10 cellular contexts compared by ENCODE assay signal in genomic region chr3:128788268-128788869, GRCh38.
DNase-seq lines count a peak whose midpoint lies in the region; ATAC-seq, FAIRE-seq and TF ChIP-seq lines count a peak whose summit lies in the region.
"Had no signal": no experiment of that assay in that cellular context is flagged by ENCODE, and none has a peak within 500 bp of the region (broad histone marks: within the 10 kb centered on the region; RNA-seq: fewer than 3 reads in every experiment).

No MANE protein-coding gene starts in this region.

- peaks cover 85% of the 10 kb centered on the region for H4K20me1 ChIP-seq in OCI-LY3 (ENCODE audit: insufficient read depth, low read length)
- H4K20me1 ChIP-seq in astrocyte (ENCODE audit: insufficient read depth, low read length) = peaks cover 94% of the 10 kb centered on the region

- peaks cover 47% of the 10 kb centered on the region for H3K4me1 Mint-ChIP-seq in astrocyte (ENCODE audit: low read depth, unreplicated experiment)

- intact Hi-C loops in spleen (cut with DNase I; ENCODE audit: low total_unique reads) = no loop called here

- no peak for TF ChIP-seq CTCF in OCI-LY3 (IDR thresholded peaks at IDR 0.05; ENCODE audit: low read depth, low read length)
- TF ChIP-seq CTCF in astrocyte (IDR thresholded peaks at IDR 0.05; ENCODE audit: insufficient read depth, low read depth, low read length) = no peak
- TF ChIP-seq CTCF in spleen (IDR thresholded peaks at IDR 0.05 in 8 of 11, conservative IDR thresholded peaks at IDR 0.05 in 3 of 11) = no peak

- H3K36me3 ChIP-seq in OCI-LY3 (replicated peaks; ENCODE audit: low read depth, low read length) = peaks cover 3% of the 10 kb centered on the region
- no peaks in the 10 kb centered on the region for H3K36me3 ChIP-seq in astrocyte (ENCODE audit: insufficient read depth, low read length)
- H3K36me3 ChIP-seq in spleen = no peaks in the 10 kb centered on the region
- H3K36me3 ChIP-seq in H7 (replicated peaks; ENCODE audit: control insufficient read depth, insufficient read depth, low read length) = no peaks in the 10 kb centered on the region

- 71 to 78% (median 75%) methylated on average over 5 of the region's 5 CpGs for WGBS in spleen, 5 donors

- TF ChIP-seq POLR2A in spleen (IDR thresholded peaks at IDR 0.05) = no peak

- H3K9me3 ChIP-seq in OCI-LY3 (ENCODE audit: insufficient read depth, low read length) (no peaks in the 10 kb centered on the region), astrocyte (ENCODE audit: insufficient read depth, low read depth, low read length) (no peaks in the 10 kb centered on the region), spleen (no peaks in the 10 kb centered on the region)

- no peaks in the 10 kb centered on the region for H3K27me3 ChIP-seq in OCI-LY3 (ENCODE audit: low read depth, low read length)
- H3K27me3 ChIP-seq in astrocyte (ENCODE audit: insufficient read depth, low read length) = no peaks in the 10 kb centered on the region
- H3K27me3 ChIP-seq in spleen (replicated peaks in 1 of 7) = no peaks in the 10 kb centered on the region
- H3K27me3 ChIP-seq in H7 (ENCODE audit: control insufficient read depth, insufficient read depth, low read length) = no peaks in the 10 kb centered on the region

- no peak overlapping the region for H2AFZ ChIP-seq in OCI-LY3 (ENCODE audit: low read depth, low read length)
- no peak overlapping the region for H2AFZ ChIP-seq in astrocyte (ENCODE audit: low read depth, low read length)

- no peak overlapping the region for H3K9ac ChIP-seq in OCI-LY3 (ENCODE audit: low read length)
- no peak overlapping the region for H3K9ac ChIP-seq in astrocyte (ENCODE audit: low read length)

- no peak overlapping the region for H3K27ac Mint-ChIP-seq in astrocyte (ENCODE audit: unreplicated experiment)

- no peak overlapping the region for H3K4me3 Mint-ChIP-seq in astrocyte (ENCODE audit: unreplicated experiment)

- peak; percentile 65 to 67 for ATAC-seq in activated CD4-positive, CD25-positive, alpha-beta regulatory T cell treated with anti-CD3 and anti-CD28 coated beads, Interleukin-2, amount 50 U/mL, for 24 hours
- ATAC-seq in GM18873 (IDR thresholded peaks at IDR 0.05; ENCODE audit: low FRiP score, unreplicated experiment) (no peak), HG03342 (IDR thresholded peaks at IDR 0.05; ENCODE audit: unreplicated experiment) (no peak)

- H3K9me3 Mint-ChIP-seq in astrocyte (ENCODE audit: unreplicated experiment) = no peaks in the 10 kb centered on the region

- no peak for FAIRE-seq in astrocyte (lab: Jason Lieb, UNC)

- H3K4me2 ChIP-seq in OCI-LY3 (ENCODE audit: low read length) = peak overlapping the region; percentile 26
- peak overlapping the region; percentile 27 for H3K4me2 ChIP-seq in astrocyte (ENCODE audit: low read length)

- peaks cover 93% of the 10 kb centered on the region for H3K79me2 ChIP-seq in OCI-LY3 (ENCODE audit: low read length)
- peaks cover 96% of the 10 kb centered on the region for H3K79me2 ChIP-seq in astrocyte (ENCODE audit: insufficient read depth, low read length)

- H3K4me1 ChIP-seq in OCI-LY3 (ENCODE audit: low read length) (peaks cover 32% of the 10 kb centered on the region), astrocyte (ENCODE audit: insufficient read depth, low read length) (peaks cover 21% of the 10 kb centered on the region), spleen (peaks cover 52 to 100% (median 86%) of the 10 kb centered on the region in 6 donors)

- peaks cover 2% of the 10 kb centered on the region for H3K36me3 Mint-ChIP-seq in astrocyte (ENCODE audit: low read depth, unreplicated experiment)

- DNase-seq in activated CD4-positive, CD25-positive, alpha-beta regulatory T cell (lab: John Stamatoyannopoulos, UW) = no peak
- DNase-seq in astrocyte (ENCODE audit: low read depth) = no peak
- DNase-seq in spleen = no peak
- DNase-seq in H7 = no peak
- DNase-seq: 8988T, caudate nucleus had no signal

- H3K4me3 ChIP-seq in OCI-LY3 (ENCODE audit: low read length) (no peak overlapping the region), astrocyte (ENCODE audit: insufficient read depth, low read depth, low read length) (no peak overlapping the region), spleen (peak overlapping the region in 2 of 8 donors; percentile 6 to 17), H7 (ENCODE audit: insufficient read depth, low read depth, low read length) (no peak overlapping the region)

- H3K27me3 Mint-ChIP-seq in astrocyte (ENCODE audit: low read depth, unreplicated experiment) = no peaks in the 10 kb centered on the region

- no peak overlapping the region for H3K27ac ChIP-seq in OCI-LY3 (ENCODE audit: low read length)
- H3K27ac ChIP-seq in astrocyte (ENCODE audit: low read depth, low read length) = no peak overlapping the region
- H3K27ac ChIP-seq in spleen = peak overlapping the region; percentile 78 to 86 (median 80)

Comparison
In these comparisons a context has a peak if more than half of its experiments do, and no peak if none do; other contexts are left out.
1. ATAC-seq: peak in activated CD4-positive, CD25-positive, alpha-beta regulatory T cell treated with anti-CD3 and anti-CD28 coated beads, Interleukin-2, amount 50 U/mL, for 24 hours (2 of 2); none in GM18873 (single experiment) and HG03342 (single experiment).
2. H3K27ac ChIP-seq: peak in spleen (8 of 8); none in OCI-LY3 (single experiment) and astrocyte (single experiment).